Comparison of ENCODE assay signal across 8 cellular contexts in the genomic region with DNA sequence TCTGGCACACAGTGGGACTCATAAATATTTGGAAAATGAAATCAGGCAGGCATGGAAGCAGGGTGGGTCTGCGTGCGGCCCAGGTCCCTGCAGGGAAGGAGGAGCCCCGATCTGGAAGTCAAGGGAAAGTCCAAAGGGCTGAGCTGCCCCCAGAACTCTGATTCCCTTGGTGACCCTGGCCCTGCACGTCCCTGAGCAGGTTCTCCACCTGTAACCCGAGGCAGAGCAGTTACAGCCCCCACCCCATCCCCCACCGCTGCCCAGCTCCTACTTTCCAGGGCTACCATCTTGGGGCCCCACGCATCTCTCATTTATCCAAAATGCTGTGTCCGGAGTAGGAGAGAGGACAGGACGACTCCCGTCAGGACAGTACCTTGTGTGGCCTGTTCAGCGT. TPM values are rescaled to one million over a fixed set of nuclear protein-coding genes. Genes with fewer than 3 reads are reported as not detected.
DNase-seq lines count a peak whose midpoint lies in the region; FAIRE-seq and TF ChIP-seq lines count a peak whose summit lies in the region.
"Had no signal": no experiment of that assay in that cellular context is flagged by ENCODE, and none has a peak within 500 bp of the region (broad histone marks: within the 10 kb centered on the region; RNA-seq: fewer than 3 reads in every experiment).

No MANE protein-coding gene starts in this region.

- H3K27ac ChIP-seq in iPS-20b (ENCODE audit: low read length), result no peak overlapping the region

- peak overlapping the region; percentile 89 for H3K27ac Mint-ChIP-seq in HFFc6
- peak overlapping the region; percentile 83 for H3K27ac Mint-ChIP-seq in activated naive CD8-positive, alpha-beta T cell
- H3K27ac Mint-ChIP-seq in stimulated activated naive CD8-positive, alpha-beta T cell treated with anti-CD3 and anti-CD28 coated beads, Interleukin-15, Interleukin-2, amounts not matched to agents 100 ng/mL and 50 ng/mL, for 24 hours, result peak overlapping the region; percentile 92

- H3K36me3 Mint-ChIP-seq in HFFc6 (ENCODE audit: low read depth), result 0 out of 2 replicates have a peak, but pooled peaks cover 5% of the 10 kb centered on the region
- peaks cover 14% of the 10 kb centered on the region for H3K36me3 Mint-ChIP-seq in activated naive CD8-positive, alpha-beta T cell
- peaks cover 36% of the 10 kb centered on the region for H3K36me3 Mint-ChIP-seq in stimulated activated naive CD8-positive, alpha-beta T cell treated with anti-CD3 and anti-CD28 coated beads, Interleukin-15, Interleukin-2, amounts not matched to agents 100 ng/mL and 50 ng/mL, for 24 hours (ENCODE audit: low read depth)

- peaks cover 46% of the 10 kb centered on the region for H3K4me1 Mint-ChIP-seq in HFFc6 (ENCODE audit: low read depth)
- H3K4me1 Mint-ChIP-seq in activated naive CD8-positive, alpha-beta T cell (ENCODE audit: low read depth), result peaks cover 78% of the 10 kb centered on the region
- peaks cover 85% of the 10 kb centered on the region for H3K4me1 Mint-ChIP-seq in stimulated activated naive CD8-positive, alpha-beta T cell treated with anti-CD3 and anti-CD28 coated beads, Interleukin-15, Interleukin-2, amounts not matched to agents 100 ng/mL and 50 ng/mL, for 24 hours (ENCODE audit: low read depth)

- TF ChIP-seq CTCF in HFFc6 (IDR thresholded peaks at IDR 0.05), result no peak

- peaks cover 9% of the 10 kb centered on the region for H3K27me3 ChIP-seq in iPS-20b (ENCODE audit: insufficient read depth, low read length)

- peak overlapping the region; percentile 91; the same call in 1 of the 2 replicates for H3K4me3 Mint-ChIP-seq in HFFc6
- H3K4me3 Mint-ChIP-seq in activated naive CD8-positive, alpha-beta T cell, result peak overlapping the region; percentile 91
- H3K4me3 Mint-ChIP-seq in stimulated activated naive CD8-positive, alpha-beta T cell treated with anti-CD3 and anti-CD28 coated beads, Interleukin-15, Interleukin-2, amounts not matched to agents 100 ng/mL and 50 ng/mL, for 24 hours, result peak overlapping the region; percentile 88

- FAIRE-seq in RCC 7860 (lab: Jason Lieb, UNC), result no peak

- 0 out of 2 replicates have a peak, but pooled peaks cover 2% of the 10 kb centered on the region for H3K27me3 Mint-ChIP-seq in HFFc6 (ENCODE audit: insufficient read depth)
- H3K27me3 Mint-ChIP-seq in activated naive CD8-positive, alpha-beta T cell, result no peaks in the 10 kb centered on the region
- no peaks in the 10 kb centered on the region for H3K27me3 Mint-ChIP-seq in stimulated activated naive CD8-positive, alpha-beta T cell treated with anti-CD3 and anti-CD28 coated beads, Interleukin-15, Interleukin-2, amounts not matched to agents 100 ng/mL and 50 ng/mL, for 24 hours

- no peak overlapping the region for H3K9ac ChIP-seq in iPS-20b (ENCODE audit: low read depth, low read length)

- peak overlapping the region; percentile 73; the same call in 1 of the 2 replicates for H3K4me3 ChIP-seq in iPS-20b (ENCODE audit: low read length)

- DNase-seq in HFFc6 (no peak), RCC 7860 (ENCODE audit: low spot score) (no peak), NCI-H1694 (lab: John Stamatoyannopoulos, UW) (no peak), DMS 273 treated with DMSO at 0.1 percent for 48 hours (lab: John Stamatoyannopoulos, UW) (no peak)
- DNase-seq: NCI-H1417 had no signal

- no peaks in the 10 kb centered on the region for H3K9me3 Mint-ChIP-seq in HFFc6
- peaks cover 3% of the 10 kb centered on the region for H3K9me3 Mint-ChIP-seq in activated naive CD8-positive, alpha-beta T cell (ENCODE audit: low read depth)
- no peaks in the 10 kb centered on the region for H3K9me3 Mint-ChIP-seq in stimulated activated naive CD8-positive, alpha-beta T cell treated with anti-CD3 and anti-CD28 coated beads, Interleukin-15, Interleukin-2, amounts not matched to agents 100 ng/mL and 50 ng/mL, for 24 hours

- H3K4me1 ChIP-seq in iPS-20b (ENCODE audit: insufficient read depth, low read length), result peaks cover 9% of the 10 kb centered on the region; the same call in 1 of the 2 replicates

- no peaks in the 10 kb centered on the region for H3K36me3 ChIP-seq in iPS-20b (ENCODE audit: insufficient read depth, low read depth, low read length)

- no peaks in the 10 kb centered on the region for H3K9me3 ChIP-seq in iPS-20b (ENCODE audit: insufficient read depth, low read depth, low read length)

RNA-seq across cellular contexts. Expression of a gene that starts 2.1 kb away (rescaled TPM):
- total RNA-seq in HFFc6 (2021; fragmentation: NEBNext Ultra II Directional; extraction: Animal tissue kit (Norgen Biotek cat#: 25700)), result 1 to 10 TPM; 1.4 to 2.8 (median 2.6) TPM

RNA-seq across cellular contexts. Expression of a gene that starts 47.7 kb away (rescaled TPM):
- total RNA-seq in HFFc6 (2021; fragmentation: NEBNext Ultra II Directional; extraction: Animal tissue kit (Norgen Biotek cat#: 25700)), result 10 to 100 TPM; 23.3 to 32.7 (median 24.7) TPM
